In genomic region chr12:49333778-49334177, GRCh38 we compare ENCODE assay signal across 16 cellular contexts. TPM values are rescaled to one million over a fixed set of nuclear protein-coding genes. Genes with fewer than 3 reads are reported as not detected.
"Had no signal": no experiment of that assay in that cellular context is flagged by ENCODE, and none has a peak within 500 bp of the region (broad histone marks: within the 10 kb centered on the region; RNA-seq: fewer than 3 reads in every experiment).

No MANE protein-coding gene starts in this region.

RNA-seq across cellular contexts. Expression of gene C1QL4, which starts 3.2 kb away (rescaled TPM):
- total RNA-seq: naive thymus-derived CD8-positive, alpha-beta T cell; natural killer cell treated with Interleukin-12 subunit alpha and Interleukin-12 subunit beta and Interleukin-15 and Interleukin-18, amount 100 ng/mL, for 72 hours; osteocyte; pancreas; psoas muscle; right cardiac atrium; right lobe of liver; smooth muscle cell; spleen; subcutaneous adipose tissue; thoracic aorta; tibial nerve; upper lobe of left lung; urinary bladder had no signal
- polyA plus RNA-seq: naive thymus-derived CD8-positive, alpha-beta T cell; pancreas; psoas muscle; right cardiac atrium; spleen; urinary bladder had no signal

RNA-seq across cellular contexts. Expression of gene DNAJC22, which starts 12.9 kb away (rescaled TPM):
- total RNA-seq: naive thymus-derived CD8-positive, alpha-beta T cell; natural killer cell treated with Interleukin-12 subunit alpha and Interleukin-12 subunit beta and Interleukin-15 and Interleukin-18, amount 100 ng/mL, for 72 hours; tibial nerve had no signal
- polyA plus RNA-seq: naive thymus-derived CD8-positive, alpha-beta T cell had no signal

RNA-seq across cellular contexts. Expression of gene PRPH, which starts 38.8 kb away (rescaled TPM):
- total RNA-seq: myocyte; naive thymus-derived CD8-positive, alpha-beta T cell; natural killer cell treated with Interleukin-12 subunit alpha and Interleukin-12 subunit beta and Interleukin-15 and Interleukin-18, amount 100 ng/mL, for 72 hours; osteocyte; psoas muscle; renal cortical epithelial cell; right lobe of liver; smooth muscle cell had no signal
- polyA plus RNA-seq: naive thymus-derived CD8-positive, alpha-beta T cell; smooth muscle cell had no signal
